ENCODE assay signal across 27 cellular contexts in the genomic region with DNA sequence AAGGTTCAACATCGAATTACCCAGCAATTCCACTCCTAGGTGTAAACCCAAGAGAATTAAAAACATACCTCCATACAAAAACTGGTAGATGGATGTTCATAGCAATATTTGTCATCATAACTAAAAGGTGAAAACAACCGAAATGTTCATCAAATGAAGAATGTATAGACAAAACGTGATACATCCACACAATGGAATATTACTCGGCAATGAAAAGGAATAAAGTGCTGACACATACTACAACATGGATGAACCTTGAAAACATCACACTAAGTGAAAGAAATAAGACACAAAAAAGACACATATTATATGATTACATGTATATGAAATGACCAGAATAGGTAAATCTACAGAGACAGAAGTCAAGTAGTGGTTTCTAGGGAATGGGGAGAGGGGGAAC. TPM values are rescaled to one million over a fixed set of nuclear protein-coding genes. Genes with fewer than 3 reads are reported as not detected.
DNase-seq lines count a peak whose midpoint lies in the region; ATAC-seq, FAIRE-seq and TF ChIP-seq lines count a peak whose summit lies in the region.
"Had no signal": no experiment of that assay in that cellular context is flagged by ENCODE, and none has a peak within 500 bp of the region (broad histone marks: within the 10 kb centered on the region; RNA-seq: fewer than 3 reads in every experiment).

No MANE protein-coding gene starts in this region.

- no peak overlapping the region for H2BK120ac ChIP-seq in H1 (replicated peaks; ENCODE audit: low read depth, low read length)

- no peak for TF ChIP-seq EP300 in H1 (IDR thresholded peaks at IDR 0.05; ENCODE audit: borderline replicate concordance in 1 of 2, low read depth in 2 of 2, low read length in 2 of 2)

- POLR2A ChIA-PET in HEK293 (lab: Yijun Ruan, JAX) (no interaction called here), WTC11 (lab: Charles Lee) (no interaction called here), H1 (lab: Charles Lee; ENCODE audit: partially characterized antibody) (interaction anchor here (2.0 kb wide), 1 partner anchor 9 kb away, joined by 6 read pairs; no protein-coding TSS in a partner anchor)

- no peak for ATAC-seq in WTC11
- no peak for ATAC-seq in right cardiac atrium
- no peak for ATAC-seq in HG03469 (IDR thresholded peaks at IDR 0.05; ENCODE audit: unreplicated experiment)
- ATAC-seq in GM18867 (IDR thresholded peaks at IDR 0.05; ENCODE audit: unreplicated experiment), result no peak
- ATAC-seq: GM12878 had no signal

- no peaks in the 10 kb centered on the region for H3K23me2 ChIP-seq in H1 (ENCODE audit: low read depth, low read length)

- H2BK5ac ChIP-seq in H1 (ENCODE audit: low read depth, low read length), result no peak overlapping the region

- H4K5ac ChIP-seq in H1 (ENCODE audit: insufficient read length, low read depth, low read length), result no peak overlapping the region

- no peak for FAIRE-seq in H1 (lab: Jason Lieb, UNC)
- FAIRE-seq: A204.1, GM12878, GM12892, GM18507, GM19239 had no signal

- CTCF ChIA-PET in HEK293 (lab: Yijun Ruan, JAX), result no interaction called here
- CTCF ChIA-PET in WTC11 (lab: Charles Lee), result interaction anchor here (0.6 to 1.9 kb wide), 2 partner anchors 97 to 98 kb away, joined by 3 to 14 read pairs; no protein-coding TSS in a partner anchor
- CTCF ChIA-PET in H1 (lab: Charles Lee; ENCODE audit: partially characterized antibody), result interaction anchor here (0.6 to 1.9 kb wide), 3 partner anchors 19 to 98 kb away, joined by 3 to 6 read pairs (median 5); no protein-coding TSS in a partner anchor

- no peaks in the 10 kb centered on the region for H3K9me3 ChIP-seq in HEK293 (ENCODE audit: control insufficient read depth, insufficient read depth, low read depth, low read length)
- H3K9me3 ChIP-seq in H1 (ENCODE audit: insufficient read depth in 2 of 2, low read depth in 1 of 2, low read length in 1 of 2), result no peaks in the 10 kb centered on the region
- H3K9me3 ChIP-seq in right cardiac atrium (ENCODE audit: control insufficient read depth, low read length), result no peaks in the 10 kb centered on the region
- H3K9me3 ChIP-seq: BLaER1 treated with 17β-estradiol and CSF1 and Interleukin-3, amounts not matched to agents 10 nM and 100 nM had no signal

- no peak overlapping the region for H2BK15ac ChIP-seq in H1 (ENCODE audit: low read length)

- no peak overlapping the region for H3K18ac ChIP-seq in H1 (ENCODE audit: extremely low read depth, low read length)

- no peaks in the 10 kb centered on the region for H3K27me3 Mint-ChIP-seq in WTC11 (ENCODE audit: low read depth)

- H4K20me1 ChIP-seq in H1 (replicated peaks in 1 of 2; ENCODE audit: control insufficient read depth in 1 of 2, insufficient read depth in 2 of 2, low read length in 2 of 2), result no peaks in the 10 kb centered on the region
- H4K20me1 ChIP-seq: BLaER1 treated with 17β-estradiol and CSF1 and Interleukin-3, amounts not matched to agents 10 nM and 100 nM had no signal

- intact Hi-C loops in right cardiac atrium (cut with DNase I), result no loop called here

- H2BK12ac ChIP-seq in H1 (ENCODE audit: low read depth, low read length), result no peak overlapping the region

- H3K4me3 Mint-ChIP-seq in WTC11, result no peak overlapping the region
- H3K4me3 Mint-ChIP-seq: B cell; CD14-positive monocyte; CD4-positive, alpha-beta memory T cell; CD4-positive, CD25-positive, alpha-beta regulatory T cell; CD8-positive, alpha-beta memory T cell had no signal

- H3K4me3 ChIP-seq in HEK293 (ENCODE audit: low read depth, low read length) (no peak overlapping the region), H1 (ENCODE audit: extremely low read depth in 1 of 4, insufficient read depth in 2 of 4, low read depth in 3 of 4, low read length in 4 of 4) (no peak overlapping the region), right cardiac atrium (ENCODE audit: low read length) (no peak overlapping the region)
- H3K4me3 ChIP-seq: BLaER1 treated with 17β-estradiol and CSF1 and Interleukin-3, amounts not matched to agents 10 nM and 100 nM; GM12878 had no signal

- H2AK5ac ChIP-seq in H1 (ENCODE audit: low read depth, low read length), result no peak overlapping the region

- H3K79me2 ChIP-seq in H1 (ENCODE audit: control insufficient read depth in 1 of 2, insufficient read depth in 2 of 2, low read length in 2 of 2), result no peaks in the 10 kb centered on the region

- H3K79me1 ChIP-seq in H1 (ENCODE audit: low read depth, low read length), result no peaks in the 10 kb centered on the region

- peaks cover 6% of the 10 kb centered on the region for H3K9me3 Mint-ChIP-seq in WTC11
- H3K9me3 Mint-ChIP-seq: CD8-positive, alpha-beta memory T cell had no signal

- H3K4ac ChIP-seq in H1 (replicated peaks; ENCODE audit: insufficient read length, low read depth, low read length), result no peak overlapping the region

- no peak for DNase-seq in WTC11 (ENCODE audit: low spot score)
- no peak for DNase-seq in H1 (ENCODE audit: low read depth in 1 of 2, low spot score in 2 of 2)
- no peak for DNase-seq in right cardiac atrium
- DNase-seq: 8988T; AML-193; CD4-positive, alpha-beta memory T cell; CD4-positive, CD25-positive, alpha-beta regulatory T cell; CD8-positive, alpha-beta memory T cell; COR-L47; DMS 273 treated with DMSO at 0.1 percent for 48 hours; DMS153; DMS53; DMS79; DND-41; EL; GDM1 had no signal

- peaks cover 32% of the 10 kb centered on the region for H3K4me1 Mint-ChIP-seq in WTC11
- H3K4me1 Mint-ChIP-seq: B cell; CD14-positive monocyte; CD4-positive, alpha-beta memory T cell; CD4-positive, CD25-positive, alpha-beta regulatory T cell; CD8-positive, alpha-beta memory T cell had no signal

- no peak overlapping the region for H4K8ac ChIP-seq in H1 (ENCODE audit: extremely low read depth, insufficient read depth, low read length)

- no peak overlapping the region for H3K23ac ChIP-seq in H1 (ENCODE audit: insufficient read length)

- peaks cover 5% of the 10 kb centered on the region for H3K36me3 Mint-ChIP-seq in WTC11
- H3K36me3 Mint-ChIP-seq: CD14-positive monocyte; CD4-positive, CD25-positive, alpha-beta regulatory T cell; CD8-positive, alpha-beta memory T cell had no signal

- H4K91ac ChIP-seq in H1 (replicated peaks; ENCODE audit: insufficient read length, low read length), result no peak overlapping the region

- H3K4me1 ChIP-seq in HEK293 (ENCODE audit: control insufficient read depth, insufficient read depth, low read length) (no peaks in the 10 kb centered on the region), H1 (replicated peaks in 1 of 4; ENCODE audit: control insufficient read depth in 3 of 4, insufficient read depth in 4 of 4, low read length in 3 of 4) (peaks cover 4 to 17% (median 8%) of the 10 kb centered on the region in 4 experiments; a peak in 6 of 7 replicates), right cardiac atrium (ENCODE audit: control insufficient read depth, insufficient read depth, low read length) (no peaks in the 10 kb centered on the region)

- no peak overlapping the region for H3K4me2 ChIP-seq in H1 (ENCODE audit: insufficient read depth in 1 of 2, low read depth in 2 of 2, low read length in 2 of 2)
- H3K4me2 ChIP-seq: BLaER1 treated with 17β-estradiol and CSF1 and Interleukin-3, amounts not matched to agents 10 nM and 100 nM had no signal

- no peak for TF ChIP-seq RAD21 in H1 (IDR thresholded peaks at IDR 0.05 in 1 of 2, conservative IDR thresholded peaks at IDR 0.05 in 1 of 2; ENCODE audit: low read depth in 2 of 2, low read length in 2 of 2)

- no peaks in the 10 kb centered on the region for H3K27me3 ChIP-seq in H1 (replicated peaks in 1 of 4; ENCODE audit: control insufficient read depth in 3 of 4, extremely low read depth in 1 of 4, insufficient read depth in 3 of 4, low read length in 3 of 4)
- H3K27me3 ChIP-seq in right cardiac atrium (ENCODE audit: control insufficient read depth, insufficient read depth), result no peaks in the 10 kb centered on the region
- H3K27me3 ChIP-seq: BLaER1 treated with 17β-estradiol and CSF1 and Interleukin-3, amounts not matched to agents 10 nM and 100 nM had no signal

- peak overlapping the region; percentile 52; the same call in 1 of the 2 replicates for H3K27ac Mint-ChIP-seq in WTC11
- H3K27ac Mint-ChIP-seq: B cell; CD4-positive, CD25-positive, alpha-beta regulatory T cell; CD8-positive, alpha-beta memory T cell had no signal

- no peak overlapping the region for H3K14ac ChIP-seq in H1 (ENCODE audit: insufficient read length)

- H3K27ac ChIP-seq in HEK293 (ENCODE audit: extremely low read depth, low read depth, low read length) (no peak overlapping the region), H1 (ENCODE audit: low read depth, low read length) (no peak overlapping the region), right cardiac atrium (ENCODE audit: low read length) (no peak overlapping the region)
- H3K27ac ChIP-seq: BLaER1 treated with 17β-estradiol and CSF1 and Interleukin-3, amounts not matched to agents 10 nM and 100 nM had no signal

- no peak overlapping the region for H2BK20ac ChIP-seq in H1 (ENCODE audit: low read length)

- no peak for TF ChIP-seq CTCF in HEK293 (tag by site-specific recombination; IDR thresholded peaks at IDR 0.05)
- no peak for TF ChIP-seq CTCF in WTC11 (IDR thresholded peaks at IDR 0.05)
- TF ChIP-seq CTCF in H1 (IDR thresholded peaks at IDR 0.05; ENCODE audit: control extremely low read depth in 1 of 3, insufficient read depth in 1 of 3, low read depth in 1 of 3, low read length in 3 of 3), result no peak

- TF ChIP-seq POLR2A in H1 (IDR thresholded peaks at IDR 0.05; ENCODE audit: control extremely low read depth in 1 of 2, low read depth in 2 of 2, low read length in 2 of 2), result no peak

- H3K36me3 ChIP-seq in HEK293 (ENCODE audit: control insufficient read depth in 2 of 2, insufficient read depth in 1 of 2, low read length in 2 of 2) (no peaks in the 10 kb centered on the region), H1 (ENCODE audit: control insufficient read depth in 2 of 4, insufficient read depth in 4 of 4, low read length in 3 of 4) (no peaks in the 10 kb centered on the region)
- H3K36me3 ChIP-seq: BLaER1 treated with 17β-estradiol and CSF1 and Interleukin-3, amounts not matched to agents 10 nM and 100 nM had no signal

- H3K56ac ChIP-seq in H1 (replicated peaks; ENCODE audit: insufficient read length, low read depth, low read length), result no peak overlapping the region

- no peak overlapping the region for H2AFZ ChIP-seq in H1 (ENCODE audit: low read length)

- no peak overlapping the region for H3K9ac ChIP-seq in H1 (replicated peaks in 1 of 4; ENCODE audit: extremely low read depth in 1 of 4, low read depth in 3 of 4, low read length in 3 of 4)
- H3K9ac ChIP-seq: BLaER1 treated with 17β-estradiol and CSF1 and Interleukin-3, amounts not matched to agents 10 nM and 100 nM had no signal

- WGBS in H1 (ENCODE audit: extremely low coverage in 1 of 2, insufficient coverage in 1 of 2, insufficient read length in 1 of 2, insufficient replicate concordance in 2 of 2, low coverage in 1 of 2, low lambda C conversion rate in 2 of 2, missing lambda C conversion rate in 1 of 2), 2 experiments, result 96% methylated on average over 4 of the region's 4 CpGs; no CpG with 5 or more reads in 1 of the 2 experiments
- WGBS in right cardiac atrium, result 92% methylated on average over 4 of the region's 4 CpGs

RNA-seq across cellular contexts. Expression of gene CHMP1B, which starts 20.6 kb away (rescaled TPM):
- total RNA-seq in WTC11 (2021) (34.1 to 37.2 TPM (median 35.5 TPM) in 3 replicates), right cardiac atrium (10 to 100 TPM; 28.8 to 40.3 (median 32.3) TPM)
- total RNA-seq in H1 (2021; fragmentation: NEBNext Ultra II Directional; extraction: Animal tissue kit (Norgen Biotek cat#: 25700)), result 42.8 and 43.2 TPM in 2 replicates
- polyA plus RNA-seq in H1 (2011; rRNA removed) (30.5 and 32.3 TPM in 2 replicates), right cardiac atrium (40.4 TPM)
- polyA plus RNA-seq in H1 (2011; cell fraction: cytosol; rRNA removed), result 47.4 TPM
- 20.3 TPM for polyA plus RNA-seq in H1 (2011; cell fraction: nucleus; rRNA removed)
- polyA plus RNA-seq in H1 (2012, experiment 1 of 2), result 31.2 to 43.4 TPM (median 35.0 TPM) in 4 replicates
- 9.4 TPM for polyA plus RNA-seq in H1 (2012, experiment 2 of 2)
- 30.5 TPM for polyA plus RNA-seq in H1 (2013, experiment 1 of 2)
- 30.2 TPM for polyA plus RNA-seq in H1 (2013, experiment 2 of 2)
- polyA minus RNA-seq in H1 (2011; rRNA and poly(A)+ RNA removed), result 20.1 and 22.6 TPM in 2 replicates
- 14.7 TPM for polyA minus RNA-seq in H1 (2011; cell fraction: cytosol; rRNA and poly(A)+ RNA removed)
- 16.3 TPM for polyA minus RNA-seq in H1 (2011; cell fraction: nucleus; rRNA and poly(A)+ RNA removed)
